In genomic region chr11:90208857-90209256, GRCh38 we compare ENCODE assay signal across 17 cellular contexts.
"Had no signal": no experiment of that assay in that cellular context is flagged by ENCODE, and none has a peak within 500 bp of the region (broad histone marks: within the 10 kb centered on the region; RNA-seq: fewer than 3 reads in every experiment).

No MANE protein-coding gene starts in this region.

- H3K9me3 ChIP-seq: mucosa of descending colon, sigmoid colon had no signal

- H3K4me1 ChIP-seq: sigmoid colon had no signal

- H3K4me3 Mint-ChIP-seq: activated CD4-positive, alpha-beta memory T cell treated with anti-CD3 and anti-CD28 coated beads, Interleukin-2, amount 10 ng/mL, durations not matched to agents 7 days and 5 days; endodermal cell; naive B cell; stimulated activated memory B cell treated with anti-CD40 and anti-IgM and Interleukin-4, amounts not matched to agents 10 μg/mL and 1 μg/mL and 100 μg/mL, for 72 hours; WTC11 had no signal

- H3K4me1 Mint-ChIP-seq: endodermal cell, WTC11 had no signal

- H3K27me3 Mint-ChIP-seq: activated CD4-positive, alpha-beta memory T cell treated with anti-CD3 and anti-CD28 coated beads, Interleukin-2, amount 10 ng/mL, durations not matched to agents 7 days and 5 days; naive B cell; stimulated activated memory B cell treated with anti-CD40 and anti-IgM and Interleukin-4, amounts not matched to agents 10 μg/mL and 1 μg/mL and 100 μg/mL, for 72 hours had no signal

- DNase-seq: activated CD4-positive, alpha-beta memory T cell treated with anti-CD3 and anti-CD28 coated beads, Interleukin-2, amount 10 ng/mL, durations not matched to agents 7 days and 5 days; activated CD4-positive, alpha-beta T cell treated with anti-CD3 and anti-CD28 coated beads for 4 hours; activated naive CD4-positive, alpha-beta T cell treated with anti-CD3 and anti-CD28 coated beads, Interleukin-2, amount 50 U/mL, for 16 hours; amniotic stem cell; caudate nucleus; dorsolateral prefrontal cortex; endodermal cell; foreskin fibroblast; mesenchymal stem cell; mucosa of descending colon; naive B cell; nucleus accumbens; sigmoid colon; stimulated activated CD4-positive, alpha-beta T cell treated with anti-CD3 and anti-CD28 coated beads, Interleukin-4, amount 100 ng/mL, for 24 hours had no signal

- H3K27ac ChIP-seq: dorsolateral prefrontal cortex, epithelial cell of prostate, sigmoid colon had no signal

- ATAC-seq: mucosa of descending colon; stimulated activated memory B cell treated with anti-CD40 and anti-IgM and Interleukin-4, amounts not matched to agents 10 μg/mL and 1 μg/mL and 100 μg/mL, for 72 hours; WTC11 had no signal

- H3K27me3 ChIP-seq: dorsolateral prefrontal cortex, sigmoid colon had no signal

- H3K9me3 Mint-ChIP-seq: activated CD4-positive, alpha-beta memory T cell treated with anti-CD3 and anti-CD28 coated beads, Interleukin-2, amount 10 ng/mL, durations not matched to agents 7 days and 5 days; endodermal cell; naive B cell; stimulated activated memory B cell treated with anti-CD40 and anti-IgM and Interleukin-4, amounts not matched to agents 10 μg/mL and 1 μg/mL and 100 μg/mL, for 72 hours; WTC11 had no signal

- H3K4me3 ChIP-seq: dorsolateral prefrontal cortex, mucosa of descending colon, sigmoid colon had no signal

- H3K27ac Mint-ChIP-seq: activated CD4-positive, alpha-beta memory T cell treated with anti-CD3 and anti-CD28 coated beads, Interleukin-2, amount 10 ng/mL, durations not matched to agents 7 days and 5 days; endodermal cell; stimulated activated memory B cell treated with anti-CD40 and anti-IgM and Interleukin-4, amounts not matched to agents 10 μg/mL and 1 μg/mL and 100 μg/mL, for 72 hours; WTC11 had no signal
